Comparison of ENCODE assay signal across 18 cellular contexts in genomic region chr20:56665806-56666205, GRCh38. TPM values are rescaled to one million over a fixed set of nuclear protein-coding genes. Genes with fewer than 3 reads are reported as not detected.
A peak's percentile ranks its signal among the peaks of the same experiment; 100 is the strongest.
DNase-seq lines count a peak whose midpoint lies in the region; TF ChIP-seq lines count a peak whose summit lies in the region.
"Had no signal": no experiment of that assay in that cellular context is flagged by ENCODE, and none has a peak within 500 bp of the region (broad histone marks: within the 10 kb centered on the region; RNA-seq: fewer than 3 reads in every experiment).

No MANE protein-coding gene starts in this region.

- H3K36me3 ChIP-seq in Caco-2 (ENCODE audit: control insufficient read depth, insufficient read depth, low read length) = no peaks in the 10 kb centered on the region
- H3K36me3 ChIP-seq: BLaER1 treated with 17β-estradiol and CSF1 and Interleukin-3, amounts not matched to agents 10 nM and 100 nM had no signal

- CTCF ChIA-PET in Caco-2 (lab: Charles Lee) = interaction anchor here (0.6 kb wide), 1 partner anchor 16 kb away, joined by 3 read pairs; no protein-coding TSS in a partner anchor

- no peaks in the 10 kb centered on the region for H3K9me3 ChIP-seq in Caco-2
- H3K9me3 ChIP-seq: A549; BLaER1 treated with 17β-estradiol and CSF1 and Interleukin-3, amounts not matched to agents 10 nM and 100 nM had no signal

- no TSS peak for BruUV-seq in Caco-2 (replicated peaks; lab: Mats Ljungman, UMichigan)

- no peaks in the 10 kb centered on the region for H3K9me3 Mint-ChIP-seq in Caco-2 (ENCODE audit: unreplicated experiment)
- no peaks in the 10 kb centered on the region for H3K9me3 Mint-ChIP-seq in glutamatergic neuron (ENCODE audit: unreplicated experiment)
- H3K9me3 Mint-ChIP-seq in type B pancreatic cell = no peaks in the 10 kb centered on the region
- H3K9me3 Mint-ChIP-seq: CD4-positive, alpha-beta T cell; CD8-positive, alpha-beta T cell had no signal

- intact Hi-C loops in Caco-2 (cut with micrococcal nuclease; ENCODE audit: unreplicated experiment) = no loop called here

- H3K36me3 Mint-ChIP-seq in Caco-2 (ENCODE audit: insufficient read depth, unreplicated experiment) = no peaks in the 10 kb centered on the region
- no peaks in the 10 kb centered on the region for H3K36me3 Mint-ChIP-seq in glutamatergic neuron (ENCODE audit: unreplicated experiment)
- no peaks in the 10 kb centered on the region for H3K36me3 Mint-ChIP-seq in type B pancreatic cell
- H3K36me3 Mint-ChIP-seq: CD8-positive, alpha-beta T cell had no signal

- H3K4me3 ChIP-seq in Caco-2 (ENCODE audit: low read depth, low read length) = no peak overlapping the region
- H3K4me3 ChIP-seq: A549; BLaER1 treated with 17β-estradiol and CSF1 and Interleukin-3, amounts not matched to agents 10 nM and 100 nM had no signal

- H3K27me3 Mint-ChIP-seq in Caco-2 (ENCODE audit: insufficient read depth, unreplicated experiment) (no peaks in the 10 kb centered on the region), glutamatergic neuron (ENCODE audit: unreplicated experiment) (no peaks in the 10 kb centered on the region), type B pancreatic cell (no peaks in the 10 kb centered on the region)

- TF ChIP-seq CTCF in Caco-2 (IDR thresholded peaks at IDR 0.05; ENCODE audit: insufficient read depth in 1 of 2, low read depth in 1 of 2, low read length in 1 of 2, severe bottlenecking in 1 of 2, unreplicated experiment in 1 of 2) (no peak), glutamatergic neuron (IDR thresholded peaks at IDR 0.05; ENCODE audit: partially characterized antibody, unreplicated experiment) (no peak), type B pancreatic cell (conservative IDR thresholded peaks at IDR 0.05) (no peak)

- H3K4me1 ChIP-seq in Caco-2 = peaks cover 12% of the 10 kb centered on the region
- H3K4me1 ChIP-seq: A549 had no signal

- H3K27ac Mint-ChIP-seq in Caco-2 (ENCODE audit: unreplicated experiment) (peak overlapping the region; percentile 69), glutamatergic neuron (ENCODE audit: unreplicated experiment) (peak overlapping the region; percentile 38), type B pancreatic cell (peak overlapping the region; percentile 82)
- H3K27ac Mint-ChIP-seq: B cell; CD4-positive, alpha-beta T cell; CD8-positive, alpha-beta T cell had no signal

- no peaks in the 10 kb centered on the region for H3K27me3 ChIP-seq in Caco-2 (replicated peaks; ENCODE audit: control insufficient read depth, insufficient read depth, low read length)
- H3K27me3 ChIP-seq: BLaER1 treated with 17β-estradiol and CSF1 and Interleukin-3, amounts not matched to agents 10 nM and 100 nM had no signal

- no peak for DNase-seq in Caco-2
- no peak for DNase-seq in glutamatergic neuron
- no peak for DNase-seq in type B pancreatic cell (ENCODE audit: extremely low spot score, unreplicated experiment)
- no peak for DNase-seq in amygdala (lab: John Stamatoyannopoulos, UW)
- no peak for DNase-seq in NCI-H69 (lab: John Stamatoyannopoulos, UW)
- DNase-seq: AML-193; CD4-positive, alpha-beta T cell; CD8-positive, alpha-beta T cell; DMS 273 treated with DMSO at 0.1 percent for 48 hours; DMS153; DMS53; DMS79; DND-41; EL; GF-D8 had no signal

- peaks cover 13% of the 10 kb centered on the region for H3K4me1 Mint-ChIP-seq in Caco-2 (ENCODE audit: low read depth, unreplicated experiment)
- H3K4me1 Mint-ChIP-seq in glutamatergic neuron (ENCODE audit: low read depth, unreplicated experiment) = no peaks in the 10 kb centered on the region
- no peaks in the 10 kb centered on the region for H3K4me1 Mint-ChIP-seq in type B pancreatic cell (ENCODE audit: unreplicated experiment)
- H3K4me1 Mint-ChIP-seq: B cell had no signal

- H3K4me3 Mint-ChIP-seq in Caco-2 (ENCODE audit: unreplicated experiment) (no peak overlapping the region), glutamatergic neuron (ENCODE audit: unreplicated experiment) (no peak overlapping the region), type B pancreatic cell (no peak overlapping the region)
- H3K4me3 Mint-ChIP-seq: B cell; CD4-positive, alpha-beta T cell; CD8-positive, alpha-beta T cell had no signal

- POLR2A ChIA-PET in Caco-2 (lab: Charles Lee) = no interaction called here

RNA-seq across cellular contexts. Expression of gene TFAP2C, which starts 36.7 kb away (rescaled TPM):
- total RNA-seq in Caco-2 (2022) = 25.3 and 27.9 TPM in 2 replicates
- total RNA-seq in glutamatergic neuron (ENCODE audit: unreplicated experiment) = 35.3 TPM
- total RNA-seq in type B pancreatic cell (ENCODE audit: low replicate concordance) = 20.5 and 71.7 TPM in 2 replicates
- total RNA-seq: B cell; CD4-positive, alpha-beta T cell; CD8-positive, alpha-beta T cell had no signal
